Comparison of ENCODE assay signal across 30 cellular contexts in the genomic region with DNA sequence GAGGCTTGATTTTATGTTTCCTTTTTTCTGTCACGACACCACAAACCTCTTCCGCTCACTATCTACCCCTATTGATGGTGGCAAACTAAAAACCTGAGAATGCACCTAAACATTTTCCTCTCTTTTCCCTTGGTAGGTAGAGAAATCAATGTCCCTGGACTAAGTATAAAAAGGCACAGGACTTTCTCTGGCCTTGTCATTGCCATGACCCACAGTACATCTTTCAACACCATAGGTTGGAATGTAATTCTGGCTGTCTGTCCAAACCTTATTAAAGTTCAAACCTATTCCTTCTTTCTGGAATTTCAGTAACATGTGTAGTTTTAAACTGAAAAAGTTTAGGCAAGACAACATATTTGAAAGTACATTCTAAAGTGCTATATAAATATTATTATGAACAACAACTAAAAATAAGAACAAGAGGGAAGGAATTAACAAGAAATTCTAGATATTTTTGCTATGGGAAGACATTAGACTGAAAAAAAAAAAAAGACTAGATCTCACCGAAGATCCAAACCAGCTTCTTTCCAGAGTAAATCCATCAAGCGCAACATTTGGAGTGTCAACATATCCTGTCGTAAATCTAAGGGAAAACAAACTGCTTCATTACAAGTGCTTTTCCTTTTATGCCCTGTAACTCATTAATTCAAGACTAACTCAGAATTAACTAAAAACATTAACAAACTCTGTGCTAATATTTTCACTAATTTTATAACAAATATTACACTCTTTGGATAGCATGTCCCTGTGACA.
A peak's percentile ranks its signal among the peaks of the same experiment; 100 is the strongest.
DNase-seq lines count a peak whose midpoint lies in the region; ATAC-seq, FAIRE-seq and TF ChIP-seq lines count a peak whose summit lies in the region.
"Had no signal": no experiment of that assay in that cellular context is flagged by ENCODE, and none has a peak within 500 bp of the region (broad histone marks: within the 10 kb centered on the region; RNA-seq: fewer than 3 reads in every experiment).

No MANE protein-coding gene starts in this region.

- SMC1A ChIA-PET in GM12878 (lab: Charles Lee; ENCODE audit: uncharacterized antibody, unreplicated experiment), result no interaction called here

- intact Hi-C loops in left ventricle myocardium superior (cut with micrococcal nuclease) (no loop called here), left cardiac atrium (cut with DNase I) (loop anchor here in 1 of 2 donors (10.0 kb wide), 1 partner anchor 67 kb away; no protein-coding TSS in a partner anchor), GM12878 (cut with micrococcal nuclease; ENCODE audit: unreplicated experiment) (no loop called here), HepG2 (cut with micrococcal nuclease; ENCODE audit: unreplicated experiment) (no loop called here)

- FAIRE-seq in GM12878 (lab: Jason Lieb, UNC), result no peak
- FAIRE-seq in HepG2 (lab: Jason Lieb, UNC), result no peak
- FAIRE-seq: GM12891 had no signal

- H2AFZ ChIP-seq in GM12878 (ENCODE audit: control insufficient read depth, low read depth, low read length) (no peak overlapping the region), HepG2 (ENCODE audit: low read length) (no peak overlapping the region), hepatocyte (no peak overlapping the region)

- in situ Hi-C loops in GM12878 (cut with MboI) (no loop called here), HepG2 (cut with HindIII; ENCODE audit: extremely low pct_ligation_motif_present, low pct_unique_long_range_greater_than_20kb) (loop anchor here (10.0 to 25.0 kb wide), 2 partner anchors 87 to 681 kb away; a partner anchor contains a TSS)

- H3K4me2 ChIP-seq in GM12878 (ENCODE audit: control insufficient read depth, insufficient read depth) (no peak overlapping the region), HepG2 (ENCODE audit: low read depth, low read length) (no peak overlapping the region), hepatocyte (no peak overlapping the region)

- H3K27ac ChIP-seq in GM12878 (ENCODE audit: control insufficient read depth, insufficient read depth) (no peak overlapping the region), HepG2 (ENCODE audit: extremely low read length, insufficient read depth, low read length) (no peak overlapping the region), hepatocyte (no peak overlapping the region)
- H3K27ac ChIP-seq: adrenal gland, brain microvascular endothelial cell, heart right ventricle, left lung, right atrium auricular region had no signal

- RAD21 ChIA-PET in GM12878 (lab: Charles Lee; ENCODE audit: unreplicated experiment), result no interaction called here

- no peak for TF ChIP-seq POLR2A in GM12878 (IDR thresholded peaks at IDR 0.05; ENCODE audit: low read depth, low read length)
- TF ChIP-seq POLR2A in HepG2 (IDR thresholded peaks at IDR 0.05; ENCODE audit: insufficient read depth in 1 of 2, low read depth in 2 of 2, low read length in 2 of 2), result no peak

- no peaks in the 10 kb centered on the region for H3K27me3 ChIP-seq in GM12878 (replicated peaks in 1 of 2; ENCODE audit: control insufficient read depth in 2 of 2, insufficient read depth in 2 of 2, low read length in 1 of 2)
- H3K27me3 ChIP-seq in HepG2 (ENCODE audit: control insufficient read depth in 1 of 2, insufficient read depth in 2 of 2, low read length in 2 of 2), result no peaks in the 10 kb centered on the region
- no peaks in the 10 kb centered on the region for H3K27me3 ChIP-seq in hepatocyte
- H3K27me3 ChIP-seq: adrenal gland, brain microvascular endothelial cell, heart right ventricle, left lung, right atrium auricular region had no signal

- H3K4me3 ChIP-seq in GM12878 (no peak overlapping the region), HepG2 (replicated peaks in 1 of 3; ENCODE audit: insufficient read depth in 1 of 3, low read depth in 2 of 3, low read length in 3 of 3) (no peak overlapping the region), hepatocyte (no peak overlapping the region)
- H3K4me3 ChIP-seq: adrenal gland, heart right ventricle, left lung, right atrium auricular region had no signal

- TF ChIP-seq RAD21 in GM12878 (IDR thresholded peaks at IDR 0.05; ENCODE audit: insufficient read depth, low read depth, low read length) (no peak), HepG2 (CRISPR knock-in tag; IDR thresholded peaks at IDR 0.05) (no peak)

- DNase-seq in left ventricle myocardium superior (no peak), left cardiac atrium (no peak), GM12878 (ENCODE audit: low read depth, low spot score) (no peak), HepG2 (ENCODE audit: low spot score) (no peak), hepatocyte (ENCODE audit: low spot score) (no peak), NCI-H2107 (lab: John Stamatoyannopoulos, UW) (no peak), NCI-H1105 (lab: John Stamatoyannopoulos, UW) (no peak)
- DNase-seq: activated CD4-positive, alpha-beta T cell treated with anti-CD3 and anti-CD28 coated beads, Interleukin-2, amount 10 ng/mL, durations not matched to agents 24 days and 14 days; activated CD8-positive, alpha-beta memory T cell treated with anti-CD3 and anti-CD28 coated beads, Interleukin-2, amount 10 ng/mL, durations not matched to agents 7 days and 5 days; activated naive CD4-positive, alpha-beta T cell treated with anti-CD3 and anti-CD28 coated beads for 36 hours; activated T-cell treated with anti-CD3 and anti-CD28 coated beads, Interleukin-2, amount 50 U/mL, for 72 hours; adrenal gland; brain microvascular endothelial cell; COR-L47; effector CD8-positive, alpha-beta T cell; erythroblast; HCEC 1CT; heart right ventricle; left lung; midbrain; MM.1S; natural killer cell; NCI-H1417 treated with DMSO at 0.1 percent for 48 hours; NCI-H2081 treated with DMSO at 0.1 percent for 48 hours; NCI-H446 treated with DMSO at 0.1 percent for 48 hours; stimulated activated CD4-positive, alpha-beta T cell treated with anti-CD3 and anti-CD28 coated beads, Interleukin-2, amount 100 ng/mL, for 24 hours; trophoblast cell had no signal

- TF ChIP-seq CTCF in GM12878 (IDR thresholded peaks at IDR 0.05 in 2 of 3, conservative IDR thresholded peaks at IDR 0.05 in 1 of 3; ENCODE audit: control insufficient read depth in 2 of 3, extremely low read depth in 1 of 3, insufficient read depth in 1 of 3, low read depth in 3 of 3, low read length in 3 of 3) (no peak), HepG2 (CRISPR knock-in tag; IDR thresholded peaks at IDR 0.05) (no peak), hepatocyte (IDR thresholded peaks at IDR 0.05; ENCODE audit: poor library complexity) (no peak)

- H3K4me1 ChIP-seq in GM12878 (ENCODE audit: control insufficient read depth, insufficient read depth, low read length) (peaks cover 4% of the 10 kb centered on the region; the same call in 1 of the 2 replicates), HepG2 (ENCODE audit: insufficient read depth, low read length) (peaks cover 9% of the 10 kb centered on the region), hepatocyte (ENCODE audit: insufficient read depth) (peaks cover 6% of the 10 kb centered on the region)
- H3K4me1 ChIP-seq: adrenal gland, heart right ventricle, right atrium auricular region had no signal

- H3K9me3 ChIP-seq in GM12878 (replicated peaks; ENCODE audit: control insufficient read depth, insufficient read depth, low read length), result peaks cover 2% of the 10 kb centered on the region; the same call in 2 of the 3 replicates
- no peaks in the 10 kb centered on the region for H3K9me3 ChIP-seq in HepG2 (ENCODE audit: low read length)
- no peaks in the 10 kb centered on the region for H3K9me3 ChIP-seq in hepatocyte (ENCODE audit: low read depth)
- H3K9me3 ChIP-seq: adrenal gland, right atrium auricular region had no signal

- WGBS in GM12878 (ENCODE audit: insufficient coverage, insufficient replicate concordance, low lambda C conversion rate, missing lambda C conversion rate), result 94% methylated on average over 5 of the region's 5 CpGs
- 91% methylated on average over 5 of the region's 5 CpGs for WGBS in HepG2 (ENCODE audit: low lambda C conversion rate)
- WGBS in hepatocyte (ENCODE audit: low lambda C conversion rate, missing lambda C conversion rate), result 75% methylated on average over 5 of the region's 5 CpGs

- H4K20me1 ChIP-seq in GM12878 (ENCODE audit: control insufficient read depth, insufficient read depth) (no peaks in the 10 kb centered on the region), HepG2 (ENCODE audit: insufficient read depth, low read length) (no peaks in the 10 kb centered on the region), hepatocyte (ENCODE audit: insufficient read depth, poor library complexity, severe bottlenecking) (no peaks in the 10 kb centered on the region)

- TF ChIP-seq EP300 in GM12878 (IDR thresholded peaks at IDR 0.05; ENCODE audit: borderline replicate concordance in 1 of 2, control insufficient read depth in 1 of 2, low read depth in 2 of 2, low read length in 2 of 2) (no peak), HepG2 (IDR thresholded peaks at IDR 0.05; ENCODE audit: low read depth in 2 of 2, low read length in 2 of 2) (no peak), HepG2 (CRISPR knock-in tag; IDR thresholded peaks at IDR 0.05; ENCODE audit: borderline replicate concordance) (no peak)

- H3K9ac ChIP-seq in GM12878 (ENCODE audit: control insufficient read depth, insufficient read depth, low read length) (no peak overlapping the region), HepG2 (ENCODE audit: insufficient read depth, low read depth, low read length) (no peak overlapping the region)

- ATAC-seq in left ventricle myocardium superior (peak; percentile 65), left cardiac atrium (no peak), GM12878 (no peak), HepG2 (no peak), HG03097 (IDR thresholded peaks at IDR 0.05; ENCODE audit: low FRiP score, unreplicated experiment) (no peak)
- ATAC-seq: activated CD8-positive, alpha-beta memory T cell treated with anti-CD3 and anti-CD28 coated beads, Interleukin-2, amount 10 ng/mL, durations not matched to agents 7 days and 5 days; activated T-cell treated with anti-CD3 and anti-CD28 coated beads, Interleukin-2, amount 50 U/mL, for 72 hours; left lung; natural killer cell had no signal

- H3K9me2 ChIP-seq in hepatocyte (replicated peaks; ENCODE audit: insufficient read depth), result no peaks in the 10 kb centered on the region

- H3K36me3 ChIP-seq in GM12878 (ENCODE audit: control insufficient read depth in 2 of 2, insufficient read depth in 2 of 2, low read length in 1 of 2), result peaks cover 0 to 3% of the 10 kb centered on the region in 2 experiments; a peak in 1 of 4 replicates
- peaks cover 6 to 34% of the 10 kb centered on the region in 2 experiments; a peak in 3 of 5 replicates for H3K36me3 ChIP-seq in HepG2 (replicated peaks in 1 of 2; ENCODE audit: control insufficient read depth in 1 of 2, insufficient read depth in 2 of 2, low read length in 2 of 2)
- H3K36me3 ChIP-seq in hepatocyte (replicated peaks; ENCODE audit: insufficient read depth, low read depth), result no peaks in the 10 kb centered on the region
- H3K36me3 ChIP-seq: adrenal gland, brain microvascular endothelial cell, right atrium auricular region had no signal

- TSS peak; percentile 24 for BruUV-seq in GM12878 (replicated peaks; lab: Mats Ljungman, UMichigan)
- TSS peak; percentile 41 for BruUV-seq in HepG2 (replicated peaks; lab: Mats Ljungman, UMichigan)

- H3K79me2 ChIP-seq in GM12878 (ENCODE audit: control insufficient read depth, insufficient read depth, low read length) (no peaks in the 10 kb centered on the region), HepG2 (ENCODE audit: insufficient read depth, low read length) (no peaks in the 10 kb centered on the region), hepatocyte (no peaks in the 10 kb centered on the region)

- POLR2A ChIA-PET in GM12878 (lab: Charles Lee) (interaction anchor here (0.6 kb wide), 1 partner anchor 7 kb away, joined by 3 read pairs; no protein-coding TSS in a partner anchor), HepG2 (lab: Yijun Ruan, JAX) (no interaction called here)

- CTCF ChIA-PET in GM12878 (lab: Yijun Ruan, JAX) (no interaction called here), HepG2 (lab: Yijun Ruan, JAX; ENCODE audit: low intra/inter-chr PET ratio, low total read pairs) (no interaction called here)
